In the genomic region with DNA sequence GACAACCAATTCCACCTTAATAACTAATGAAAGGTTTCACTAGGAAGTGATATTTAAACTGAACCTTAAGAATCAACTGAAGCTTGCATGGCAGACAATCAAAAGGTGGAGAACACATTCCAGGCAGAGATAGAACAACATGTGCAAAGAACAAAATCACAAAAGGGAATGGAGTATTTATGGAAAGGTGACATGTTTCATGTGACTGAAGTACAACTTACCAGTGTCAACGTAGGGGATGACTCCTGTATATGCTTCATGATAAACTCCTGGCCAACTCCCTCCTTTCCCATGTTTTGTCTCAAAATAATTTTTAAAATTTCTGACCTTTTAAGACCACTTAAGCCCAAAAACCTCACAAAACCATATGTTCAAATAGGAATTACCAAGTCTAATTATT, we compare ENCODE assay signal across 19 cellular contexts. TPM values are rescaled to one million over a fixed set of nuclear protein-coding genes. Genes with fewer than 3 reads are reported as not detected.
DNase-seq lines count a peak whose midpoint lies in the region; ATAC-seq and TF ChIP-seq lines count a peak whose summit lies in the region.
"Had no signal": no experiment of that assay in that cellular context is flagged by ENCODE, and none has a peak within 500 bp of the region (broad histone marks: within the 10 kb centered on the region; RNA-seq: fewer than 3 reads in every experiment).

No MANE protein-coding gene starts in this region.

- no peak overlapping the region for H3K27ac Mint-ChIP-seq in activated T-cell treated with anti-CD3 and anti-CD28 coated beads, Interleukin-2, amount 50 U/mL, for 72 hours

- H3K27me3 Mint-ChIP-seq in activated T-cell treated with anti-CD3 and anti-CD28 coated beads, Interleukin-2, amount 50 U/mL, for 72 hours (ENCODE audit: low read depth), result no peaks in the 10 kb centered on the region

- ATAC-seq in heart right ventricle (peak in 5 of 8 donors; percentile 26 to 89 (median 71)), psoas muscle (peak; percentile 62 to 80 (median 78)), GM19455 (IDR thresholded peaks at IDR 0.05; ENCODE audit: unreplicated experiment) (no peak), GM21786 (IDR thresholded peaks at IDR 0.05; ENCODE audit: unreplicated experiment) (no peak)
- no peak for ATAC-seq in activated T-cell treated with anti-CD3 and anti-CD28 coated beads, Interleukin-2, amount 50 U/mL, for 72 hours (replicated peaks in 1 of 2)

- peak overlapping the region; percentile 16 to 31 for H3K27ac ChIP-seq in ascending aorta
- H3K27ac ChIP-seq in heart right ventricle, result peak overlapping the region; percentile 2 to 89 (median 80)
- H3K27ac ChIP-seq in psoas muscle, result peak overlapping the region; percentile 87
- H3K27ac ChIP-seq in tibial artery, result peak overlapping the region in 1 of 2 donors; percentile 82
- H3K27ac ChIP-seq: KMS-11, PC-9 had no signal

- whole genome bisulfite sequencing in heart right ventricle, 2 donors, result 37 to 45% methylated on average over 1 of the region's 1 CpG
- 23 to 28% (median 28%) methylated on average over 1 of the region's 1 CpG for WGBS in psoas muscle, 3 donors

- peaks cover 0 to 1% of the 10 kb centered on the region in 2 donors for H3K36me3 Mint-ChIP-seq in activated T-cell treated with anti-CD3 and anti-CD28 coated beads, Interleukin-2, amount 50 U/mL, for 72 hours (ENCODE audit: insufficient read depth in 2 of 2)

- H3K9me3 ChIP-seq in ascending aorta, result no peaks in the 10 kb centered on the region
- H3K9me3 ChIP-seq in heart right ventricle, result no peaks in the 10 kb centered on the region
- H3K9me3 ChIP-seq in psoas muscle, result no peaks in the 10 kb centered on the region
- no peaks in the 10 kb centered on the region for H3K9me3 ChIP-seq in tibial artery

- DNase-seq in ascending aorta (ENCODE audit: low spot score in 2 of 2), result no peak
- DNase-seq in heart right ventricle, result no peak
- no peak for DNase-seq in psoas muscle
- no peak for DNase-seq in tibial artery
- no peak for DNase-seq in activated T-cell treated with anti-CD3 and anti-CD28 coated beads, Interleukin-2, amount 50 U/mL, for 72 hours
- DNase-seq: C1 segment of cervical spinal cord, DND-41, H7, NCI-H1417 treated with DMSO at 0.1 percent for 48 hours, NCI-H187 treated with DMSO at 0.1 percent for 48 hours, NCI-H2227 treated with DMSO at 0.1 percent for 48 hours, NCI-H524 treated with DMSO at 0.1 percent for 48 hours, PC-9 had no signal

- H3K4me1 Mint-ChIP-seq in activated T-cell treated with anti-CD3 and anti-CD28 coated beads, Interleukin-2, amount 50 U/mL, for 72 hours (ENCODE audit: low read depth), result peaks cover 39% of the 10 kb centered on the region

- H3K36me3 ChIP-seq in ascending aorta (peaks cover 8 to 35% of the 10 kb centered on the region in 2 donors), heart right ventricle (peaks cover 0 to 76% (median 3%) of the 10 kb centered on the region in 9 donors), psoas muscle (ENCODE audit: insufficient read depth in 1 of 2, low read depth in 1 of 2) (peaks cover 0 to 10% of the 10 kb centered on the region in 2 donors), tibial artery (peaks cover 7 to 50% (median 25%) of the 10 kb centered on the region in 3 donors)

- H3K4me3 Mint-ChIP-seq in activated T-cell treated with anti-CD3 and anti-CD28 coated beads, Interleukin-2, amount 50 U/mL, for 72 hours, result no peak overlapping the region

- H3K9me3 Mint-ChIP-seq in activated T-cell treated with anti-CD3 and anti-CD28 coated beads, Interleukin-2, amount 50 U/mL, for 72 hours, result no peaks in the 10 kb centered on the region

- TF ChIP-seq CTCF in ascending aorta (IDR thresholded peaks at IDR 0.05), result no peak
- no peak for TF ChIP-seq CTCF in heart right ventricle (IDR thresholded peaks at IDR 0.05)
- TF ChIP-seq CTCF in psoas muscle (IDR thresholded peaks at IDR 0.05), result no peak
- no peak for TF ChIP-seq CTCF in tibial artery (IDR thresholded peaks at IDR 0.05)

- intact Hi-C loops in ascending aorta (cut with DNase I), result loop anchor here (5.0 kb wide), 2 partner anchors 98 to 172 kb away; partner anchors contain the start of gene CEP85L
- intact Hi-C loops in heart right ventricle (cut with DNase I), result loop anchor here in 6 of 10 donors (5.0 to 10.0 kb wide), 5 partner anchors 42 to 270 kb away; no protein-coding TSS in a partner anchor
- intact Hi-C loops in psoas muscle (cut with DNase I), result loop anchor here (5.0 kb wide), 2 partner anchors 42 to 47 kb away; no protein-coding TSS in a partner anchor
- intact Hi-C loops in tibial artery (cut with DNase I; ENCODE audit: low total_unique reads), result no loop called here

- peaks cover 0 to 13% of the 10 kb centered on the region in 2 donors for H3K4me1 ChIP-seq in ascending aorta
- H3K4me1 ChIP-seq in heart right ventricle, result peaks cover 0 to 23% (median 7%) of the 10 kb centered on the region in 9 donors
- peaks cover 51% of the 10 kb centered on the region for H3K4me1 ChIP-seq in psoas muscle
- peaks cover 0 to 60% (median 2%) of the 10 kb centered on the region in 4 donors for H3K4me1 ChIP-seq in tibial artery

- H3K27me3 ChIP-seq in ascending aorta, result no peaks in the 10 kb centered on the region
- no peaks in the 10 kb centered on the region for H3K27me3 ChIP-seq in heart right ventricle
- H3K27me3 ChIP-seq in psoas muscle (ENCODE audit: insufficient read depth in 3 of 3, low read length in 2 of 3), result no peaks in the 10 kb centered on the region
- H3K27me3 ChIP-seq in tibial artery, result no peaks in the 10 kb centered on the region

- H3K4me3 ChIP-seq in ascending aorta, result peak overlapping the region; percentile 13 to 69
- peak overlapping the region; percentile 29 to 60 (median 50) for H3K4me3 ChIP-seq in heart right ventricle
- peak overlapping the region; percentile 68 for H3K4me3 ChIP-seq in psoas muscle
- H3K4me3 ChIP-seq in tibial artery, result peak overlapping the region; percentile 58 to 59
- H3K4me3 ChIP-seq: PC-9 had no signal

RNA-seq across cellular contexts. Expression of gene PLN, which starts 6.6 kb away (rescaled TPM):
- total RNA-seq in ascending aorta (129 TPM), heart right ventricle (1,000 to 10,000 TPM; 1,787 to 3,094 (median 2,650) TPM), psoas muscle (100 to 1,000 TPM; 158 to 239 (median 211) TPM)
- polyA plus RNA-seq in heart right ventricle (100 to 1,000 TPM; 764 to 848 TPM), psoas muscle (100 to 1,000 TPM in 2 of 3 donors, 10 to 100 TPM in 1; 72.7 to 214 (median 115) TPM)
- total RNA-seq in activated T-cell treated with anti-CD3 and anti-CD28 coated beads, Interleukin-2, amount 50 U/mL, for 72 hours, result not detected
- total RNA-seq: H7, HT-29, MCF 10A, PC-9, SK-MEL-5 had no signal

Comparison
In these comparisons a context has a peak if more than half of its experiments do, and no peak if none do; other contexts are left out.
1. ATAC-seq: peak in heart right ventricle (5 of 8) and psoas muscle (4 of 4); none in GM19455 (single experiment), activated T-cell treated with anti-CD3 and anti-CD28 coated beads, Interleukin-2, amount 50 U/mL, for 72 hours (0 of 2) and GM21786 (single experiment).
2. RNA of gene PLN, which starts 6.6 kb away (total RNA-seq): 1,787 to 3,094 TPM in heart right ventricle, 158 to 239 TPM in psoas muscle and 129 TPM in ascending aorta (single experiment); not detected in activated T-cell treated with anti-CD3 and anti-CD28 coated beads, Interleukin-2, amount 50 U/mL, for 72 hours; every median in the first group is over 100 times any median in the second.
3. Peak in every context shown above with its lines, with median percentiles within 50 percentile points of each other: H3K4me3 ChIP-seq.